ENCODE assay signal across 17 cellular contexts in genomic region chr3:94083261-94083660, GRCh38. TPM values are rescaled to one million over a fixed set of nuclear protein-coding genes. Genes with fewer than 3 reads are reported as not detected.
DNase-seq lines count a peak whose midpoint lies in the region; ATAC-seq, FAIRE-seq and TF ChIP-seq lines count a peak whose summit lies in the region.
"Had no signal": no experiment of that assay in that cellular context is flagged by ENCODE, and none has a peak within 500 bp of the region (broad histone marks: within the 10 kb centered on the region; RNA-seq: fewer than 3 reads in every experiment).

No MANE protein-coding gene starts in this region.

- CTCF ChIA-PET in K562 (lab: Yijun Ruan, JAX; ENCODE audit: low intra/inter-chr PET ratio) = no interaction called here

- no peak overlapping the region for H3K14ac ChIP-seq in trophoblast cell (ENCODE audit: low read length)

- no peak for TF ChIP-seq CTCF in K562 (IDR thresholded peaks at IDR 0.05 in 2 of 3, conservative IDR thresholded peaks at IDR 0.05 in 1 of 3; ENCODE audit: insufficient read depth in 2 of 3, low read depth in 1 of 3, low read length in 3 of 3)
- TF ChIP-seq CTCF in nephron progenitor cell (IDR thresholded peaks at IDR 0.05) = no peak

- 0 out of 3 replicates have a peak, but pooled peaks cover 3% of the 10 kb centered on the region for H3K36me3 ChIP-seq in K562 (ENCODE audit: control insufficient read depth, insufficient read depth, low read length)
- H3K36me3 ChIP-seq in trophoblast cell (ENCODE audit: control insufficient read depth in 1 of 2, insufficient read depth in 2 of 2, low read length in 2 of 2) = peaks cover 0 to 3% of the 10 kb centered on the region in 2 experiments

- H3K18ac ChIP-seq in trophoblast cell (ENCODE audit: low read length) = no peak overlapping the region

- H3K9me3 ChIP-seq in K562 (replicated peaks; ENCODE audit: control insufficient read depth, insufficient read depth, low read depth, low read length) (no peaks in the 10 kb centered on the region), trophoblast cell (ENCODE audit: insufficient read depth, low read depth, low read length) (no peaks in the 10 kb centered on the region)
- H3K9me3 ChIP-seq: suprapubic skin had no signal

- H4K8ac ChIP-seq in trophoblast cell (ENCODE audit: low read depth, low read length) = no peak overlapping the region

- no peak for TF ChIP-seq POLR2A in K562 (conservative IDR thresholded peaks at IDR 0.05)

- no peak overlapping the region for H2BK12ac ChIP-seq in trophoblast cell (ENCODE audit: low read length)

- no peaks in the 10 kb centered on the region for H3K79me1 ChIP-seq in trophoblast cell (ENCODE audit: low read length)

- TF ChIP-seq RAD21 in K562 (CRISPR knock-in tag; conservative IDR thresholded peaks at IDR 0.05 in 1 of 2, IDR thresholded peaks at IDR 0.05 in 1 of 2) = no peak

- H3K36me3 Mint-ChIP-seq in nephron progenitor cell (ENCODE audit: low read depth) = peaks cover 33% of the 10 kb centered on the region

- H3K9me1 ChIP-seq in K562 (ENCODE audit: control insufficient read depth, insufficient read depth, low read length) = no peaks in the 10 kb centered on the region

- 89% methylated on average over 4 of the region's 4 CpGs for WGBS in K562 (ENCODE audit: insufficient coverage, low coverage, missing lambda C conversion rate)
- no CpG with 5 or more reads among the region's 4 CpGs for WGBS in trophoblast cell (ENCODE audit: extremely low coverage, insufficient coverage, insufficient read length)

- H3K4me1 Mint-ChIP-seq in nephron progenitor cell = no peaks in the 10 kb centered on the region

- H3K4me3 Mint-ChIP-seq in nephron progenitor cell = no peak overlapping the region
- H3K4me3 Mint-ChIP-seq: activated naive CD4-positive, alpha-beta T cell treated with anti-CD3 and anti-CD28 coated beads, Interleukin-2, amount 50 U/mL, for 24 hours; CD4-positive, alpha-beta T cell had no signal

- DNase-seq in K562 (ENCODE audit: extremely low read depth in 1 of 4, low spot score in 3 of 4) (no peak), trophoblast cell (no peak), HUDEP-2 (lab: John Stamatoyannopoulos, UW; ENCODE audit: unreplicated experiment in 76 of 76) (no peak), NCI-H748 (lab: John Stamatoyannopoulos, UW; ENCODE audit: unreplicated experiment) (no peak), nephron progenitor cell (no peak)
- DNase-seq: CD4-positive, alpha-beta T cell; left ventricle myocardium superior had no signal

- no peak overlapping the region for H2AK5ac ChIP-seq in trophoblast cell (ENCODE audit: low read length)

- H3K9me3 Mint-ChIP-seq in nephron progenitor cell = peaks cover 10% of the 10 kb centered on the region
- H3K9me3 Mint-ChIP-seq: activated naive CD4-positive, alpha-beta T cell treated with anti-CD3 and anti-CD28 coated beads, Interleukin-2, amount 50 U/mL, for 24 hours; CD4-positive, alpha-beta T cell had no signal

- H3K27ac ChIP-seq in K562 (ENCODE audit: extremely low read depth, low read depth, low read length) (no peak overlapping the region), trophoblast cell (ENCODE audit: low read depth, low read length) (no peak overlapping the region)
- H3K27ac ChIP-seq: hepatocyte, suprapubic skin had no signal

- H3K4me1 ChIP-seq in K562 (replicated peaks in 1 of 2; ENCODE audit: control insufficient read depth in 2 of 2, insufficient read depth in 2 of 2, low read length in 2 of 2) = no peaks in the 10 kb centered on the region
- no peaks in the 10 kb centered on the region for H3K4me1 ChIP-seq in trophoblast cell (ENCODE audit: control insufficient read depth in 1 of 2, insufficient read depth in 2 of 2, low read length in 2 of 2)
- H3K4me1 ChIP-seq: suprapubic skin had no signal

- H4K12ac ChIP-seq in trophoblast cell (ENCODE audit: low read depth, low read length) = no peak overlapping the region

- no peak overlapping the region for H2BK5ac ChIP-seq in trophoblast cell (ENCODE audit: low read depth, low read length, poor library complexity)

- BruUV-seq in K562 (replicated peaks; lab: Mats Ljungman, UMichigan) = no TSS peak

- H3K79me2 ChIP-seq in K562 (ENCODE audit: control insufficient read depth, insufficient read depth, low read length) = no peaks in the 10 kb centered on the region
- no peaks in the 10 kb centered on the region for H3K79me2 ChIP-seq in trophoblast cell (ENCODE audit: control insufficient read depth, insufficient read depth, low read length, poor library complexity)

- H3K4me2 ChIP-seq in K562 (ENCODE audit: insufficient read depth, low read length) (no peak overlapping the region), trophoblast cell (ENCODE audit: low read length) (no peak overlapping the region)
- H3K4me2 ChIP-seq: hepatocyte, smooth muscle cell had no signal

- no peak overlapping the region for H3K23ac ChIP-seq in trophoblast cell (ENCODE audit: low read length)

- ATAC-seq in GM18520 (IDR thresholded peaks at IDR 0.05; ENCODE audit: unreplicated experiment) (peak; percentile 83), GM21526 (IDR thresholded peaks at IDR 0.05; ENCODE audit: low FRiP score, unreplicated experiment) (peak; percentile 72), HG03159 (IDR thresholded peaks at IDR 0.05; ENCODE audit: unreplicated experiment) (peak; percentile 81), K562 (peak; percentile 47; the same call in 2 of the 3 replicates)
- ATAC-seq: left ventricle myocardium superior had no signal

- H3K9ac ChIP-seq in K562 (ENCODE audit: insufficient read depth in 1 of 2, low read depth in 2 of 2, low read length in 2 of 2) (no peak overlapping the region), trophoblast cell (ENCODE audit: low read length) (no peak overlapping the region)

- POLR2A ChIA-PET in K562 (lab: Yijun Ruan, JAX) = no interaction called here

- intact Hi-C loops in K562 (cut with micrococcal nuclease) = no loop called here

- no peak overlapping the region for H2BK120ac ChIP-seq in trophoblast cell (ENCODE audit: insufficient read depth, low read length, poor library complexity)

- no peak overlapping the region for H3K4me3 ChIP-seq in K562
- H3K4me3 ChIP-seq in trophoblast cell (ENCODE audit: low read depth, low read length) = no peak overlapping the region
- H3K4me3 ChIP-seq: hepatocyte, smooth muscle cell, suprapubic skin had no signal

- in situ Hi-C loops in K562 (cut with MboI) = no loop called here

- H3K27me3 ChIP-seq in K562 (ENCODE audit: control insufficient read depth in 2 of 2, insufficient read depth in 2 of 2, low read length in 2 of 2) (no peaks in the 10 kb centered on the region), trophoblast cell (ENCODE audit: insufficient read depth, low read length) (no peaks in the 10 kb centered on the region)
- H3K27me3 ChIP-seq: hepatocyte, suprapubic skin had no signal

- no peak for FAIRE-seq in K562 (lab: Jason Lieb, UNC)

- no peak overlapping the region for H2AFZ ChIP-seq in K562 (ENCODE audit: low read depth, low read length)
- no peak overlapping the region for H2AFZ ChIP-seq in trophoblast cell (ENCODE audit: insufficient read depth, low read length, poor library complexity)
- H2AFZ ChIP-seq: hepatocyte had no signal

- TF ChIP-seq EP300 in K562 (IDR thresholded peaks at IDR 0.05; ENCODE audit: low read length) = no peak

- no peak overlapping the region for H3K27ac Mint-ChIP-seq in nephron progenitor cell
- H3K27ac Mint-ChIP-seq: activated naive CD4-positive, alpha-beta T cell treated with anti-CD3 and anti-CD28 coated beads, Interleukin-2, amount 50 U/mL, for 24 hours; CD4-positive, alpha-beta T cell had no signal

- H4K20me1 ChIP-seq in K562 (replicated peaks; ENCODE audit: control insufficient read depth, insufficient read depth, low read length) = no peaks in the 10 kb centered on the region

- H3K27me3 Mint-ChIP-seq in nephron progenitor cell (ENCODE audit: low read depth, poor library complexity) = no peaks in the 10 kb centered on the region
- H3K27me3 Mint-ChIP-seq: activated naive CD4-positive, alpha-beta T cell treated with anti-CD3 and anti-CD28 coated beads, Interleukin-2, amount 50 U/mL, for 24 hours; CD4-positive, alpha-beta T cell had no signal

- H3K4ac ChIP-seq in trophoblast cell (ENCODE audit: low read depth, low read length) = no peak overlapping the region

- H4K91ac ChIP-seq in trophoblast cell (ENCODE audit: low read depth, low read length) = no peak overlapping the region

RNA-seq across cellular contexts. Expression of gene NSUN3, which starts 20.4 kb away (rescaled TPM):
- total RNA-seq in K562 (2011; cell fraction: chromatin; rRNA removed; ENCODE audit: low replicate concordance) = 29.8 and 34.9 TPM in 2 replicates
- total RNA-seq in K562 (2011; cell fraction: nucleolus; rRNA removed) = 8.5 and 20.7 TPM in 2 replicates
- 23.6 and 24.1 TPM in 2 replicates for total RNA-seq in K562 (2011; cell fraction: nucleoplasm; rRNA removed)
- total RNA-seq in K562 (2014; rRNA removed) (4.4 and 4.9 TPM in 2 replicates), K562 (2014; rRNA removed; fragmentation: Illumina TruSeq; extraction: Trizol) (10.8 and 10.9 TPM in 2 replicates), K562 (2015; rRNA removed; fragmentation: Illumina TruSeq; extraction: Trizol) (9.2 and 12.3 TPM in 2 replicates), K562 (2021) (5.4 and 6.3 TPM in 2 replicates)
- polyA plus RNA-seq in K562 (2011; rRNA removed) (7.3 and 7.6 TPM in 2 replicates), K562 (2014; fragmentation: Illumina TruSeq; extraction: Trizol) (6.5 and 9.9 TPM in 2 replicates), K562 (2014; fragmentation: Nextera tagmentation; extraction: Ambion mirVana) (1 to 10 TPM; 6.9 to 8.1 TPM), K562 (2014; rRNA removed) (5.2 and 7.7 TPM in 2 replicates)
- polyA plus RNA-seq in K562 (2011; cell fraction: cytosol; rRNA removed) = 4.0 and 4.1 TPM in 2 replicates
- polyA plus RNA-seq in K562 (2011; cell fraction: nucleus; rRNA removed) = 6.9 and 11.9 TPM in 2 replicates
- polyA plus RNA-seq in K562 (2012) = 6.1 and 6.2 TPM in 2 replicates
- 9.5 and 11.5 TPM in 2 replicates for polyA minus RNA-seq in K562 (2011; rRNA and poly(A)+ RNA removed)
- polyA minus RNA-seq in K562 (2011; cell fraction: cytosol; rRNA and poly(A)+ RNA removed) = 2.3 and 6.2 TPM in 2 replicates
- polyA minus RNA-seq in K562 (2011; cell fraction: nucleus; rRNA and poly(A)+ RNA removed) = 16.8 and 19.4 TPM in 2 replicates
- 3.1 and 3.4 TPM in 2 replicates for polyA plus RNA-seq in trophoblast cell (2013)

RNA-seq across cellular contexts. Expression of gene DHFR2, which starts 20.5 kb away (rescaled TPM):
- 0.44 and 2.5 TPM in 2 replicates for total RNA-seq in K562 (2011; cell fraction: chromatin; rRNA removed; ENCODE audit: low replicate concordance)
- total RNA-seq in K562 (2011; cell fraction: nucleolus; rRNA removed) = 0.92 and 1.5 TPM in 2 replicates
- total RNA-seq in K562 (2011; cell fraction: nucleoplasm; rRNA removed) = 1.3 and 1.5 TPM in 2 replicates
- total RNA-seq in K562 (2014; rRNA removed) (0.57 and 0.64 TPM in 2 replicates), K562 (2014; rRNA removed; fragmentation: Illumina TruSeq; extraction: Trizol) (1.6 and 2.3 TPM in 2 replicates), K562 (2015; rRNA removed; fragmentation: Illumina TruSeq; extraction: Trizol) (1.4 and 1.7 TPM in 2 replicates), K562 (2021) (1.1 and 1.4 TPM in 2 replicates)
- polyA plus RNA-seq in K562 (2011; rRNA removed) (1.4 and 1.6 TPM in 2 replicates), K562 (2014; fragmentation: Illumina TruSeq; extraction: Trizol) (1.4 TPM in 2 replicates), K562 (2014; fragmentation: Nextera tagmentation; extraction: Ambion mirVana) (under 1 TPM; 0.68 to 0.83 TPM), K562 (2014; rRNA removed) (0.82 and 1.1 TPM in 2 replicates)
- 0.31 and 0.59 TPM in 2 replicates for polyA plus RNA-seq in K562 (2011; cell fraction: cytosol; rRNA removed)
- 0.65 and 0.87 TPM in 2 replicates for polyA plus RNA-seq in K562 (2011; cell fraction: nucleus; rRNA removed)
- 1.2 and 1.4 TPM in 2 replicates for polyA plus RNA-seq in K562 (2012)
- polyA minus RNA-seq in K562 (2011; rRNA and poly(A)+ RNA removed) = 1.5 and 2.3 TPM in 2 replicates
- polyA minus RNA-seq in K562 (2011; cell fraction: cytosol; rRNA and poly(A)+ RNA removed) = 1.0 TPM in 2 replicates
- polyA minus RNA-seq in K562 (2011; cell fraction: nucleus; rRNA and poly(A)+ RNA removed) = 1.2 and 2.3 TPM in 2 replicates
- 1.6 and 1.9 TPM in 2 replicates for polyA plus RNA-seq in trophoblast cell (2013)

RNA-seq across cellular contexts. Expression of gene STX19, which starts 54.9 kb away (rescaled TPM):
- total RNA-seq in K562 (2011; cell fraction: chromatin; rRNA removed; ENCODE audit: low replicate concordance) = not detected in 2 replicates
- total RNA-seq in K562 (2011; cell fraction: nucleolus; rRNA removed) = not detected in 2 replicates
- not detected in 2 replicates for total RNA-seq in K562 (2011; cell fraction: nucleoplasm; rRNA removed)
- total RNA-seq in K562 (2014; rRNA removed) (not detected in 2 replicates), K562 (2014; rRNA removed; fragmentation: Illumina TruSeq; extraction: Trizol) (not detected in 2 replicates), K562 (2015; rRNA removed; fragmentation: Illumina TruSeq; extraction: Trizol) (not detected in 2 replicates), K562 (2021) (not detected in 2 replicates)
- polyA plus RNA-seq in K562 (2011; rRNA removed) (not detected in 2 replicates), K562 (2014; fragmentation: Illumina TruSeq; extraction: Trizol) (not detected in 2 replicates), K562 (2014; fragmentation: Nextera tagmentation; extraction: Ambion mirVana) (under 1 TPM in 1 of 2 experiments, not detected in 1; 0.04 TPM), K562 (2014; rRNA removed) (not detected in 2 replicates)
- not detected in 2 replicates for polyA plus RNA-seq in K562 (2011; cell fraction: cytosol; rRNA removed)
- polyA plus RNA-seq in K562 (2011; cell fraction: nucleus; rRNA removed) = not detected in 2 replicates
- not detected in 2 replicates for polyA plus RNA-seq in K562 (2012)
- not detected in 2 replicates for polyA minus RNA-seq in K562 (2011; rRNA and poly(A)+ RNA removed)
- polyA minus RNA-seq in K562 (2011; cell fraction: cytosol; rRNA and poly(A)+ RNA removed) = not detected in 2 replicates
- polyA minus RNA-seq in K562 (2011; cell fraction: nucleus; rRNA and poly(A)+ RNA removed) = not detected in 2 replicates
- polyA plus RNA-seq in trophoblast cell (2013) = 0.04 TPM in 1 of 2 replicates, not detected in the other
- total RNA-seq: CD4-positive, alpha-beta T cell; chondrocyte; G401; left ventricle myocardium superior; omental fat pad had no signal
